ENCODE assay signal across 9 cellular contexts in the genomic region with DNA sequence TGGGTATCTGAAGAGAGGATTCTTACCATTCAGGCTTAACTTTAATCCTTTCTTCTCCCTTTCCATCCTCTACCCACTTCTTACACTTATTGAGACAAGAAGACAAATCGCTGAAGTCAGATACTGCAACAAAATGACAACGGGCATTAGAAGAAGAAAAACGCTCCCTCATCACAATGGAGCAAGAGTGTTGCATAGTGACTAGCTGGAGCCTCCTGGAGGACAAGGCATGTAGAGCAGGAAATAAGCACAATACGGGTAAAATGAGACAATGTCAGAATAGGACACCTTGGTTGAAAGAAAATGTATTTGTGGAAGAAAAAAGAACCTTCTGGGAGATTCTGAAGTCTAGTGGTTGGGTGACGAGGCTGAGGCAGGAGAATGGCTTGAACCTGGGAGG.
DNase-seq lines count a peak whose midpoint lies in the region; ATAC-seq and TF ChIP-seq lines count a peak whose summit lies in the region.
"Had no signal": no experiment of that assay in that cellular context is flagged by ENCODE, and none has a peak within 500 bp of the region (broad histone marks: within the 10 kb centered on the region; RNA-seq: fewer than 3 reads in every experiment).

No MANE protein-coding gene starts in this region.

- no peaks in the 10 kb centered on the region for H3K79me1 ChIP-seq in trophoblast cell (ENCODE audit: low read length)

- H3K36me3 ChIP-seq in trophoblast cell (ENCODE audit: control insufficient read depth in 1 of 2, insufficient read depth in 2 of 2, low read length in 2 of 2): no peaks in the 10 kb centered on the region
- no peaks in the 10 kb centered on the region for H3K36me3 ChIP-seq in tibial artery

- DNase-seq in NCI-H146 (lab: John Stamatoyannopoulos, UW) (peak; percentile 50), choroid plexus epithelial cell (ENCODE audit: low read depth) (no peak), trophoblast cell (peak; percentile 27 to 74), tibial artery (no peak)
- no peak for DNase-seq in stimulated activated CD4-positive, alpha-beta T cell treated with anti-CD3 and anti-CD28 coated beads, Interleukin-4, amount 100 ng/mL, for 4 hours
- DNase-seq: stimulated activated CD4-positive, alpha-beta T cell treated with anti-CD3 and anti-CD28 coated beads, Interleukin-1b, Interleukin-23, amount 100 ng/mL, for 48 hours; T-helper 1 cell had no signal

- WGBS in trophoblast cell (ENCODE audit: extremely low coverage, insufficient coverage, insufficient read length): no CpG with 5 or more reads among the region's 5 CpGs

- H4K8ac ChIP-seq in trophoblast cell (ENCODE audit: low read depth, low read length): no peak overlapping the region

- no peak overlapping the region for H3K4ac ChIP-seq in trophoblast cell (ENCODE audit: low read depth, low read length)

- H3K4me3 ChIP-seq in choroid plexus epithelial cell (ENCODE audit: low read depth, low read length) (no peak overlapping the region), trophoblast cell (ENCODE audit: low read depth, low read length) (no peak overlapping the region), tibial artery (no peak overlapping the region)

- H3K18ac ChIP-seq in trophoblast cell (ENCODE audit: low read length): no peak overlapping the region

- no peak overlapping the region for H2BK120ac ChIP-seq in trophoblast cell (ENCODE audit: insufficient read depth, low read length, poor library complexity)

- H3K23ac ChIP-seq in trophoblast cell (ENCODE audit: low read length): no peak overlapping the region

- H2BK5ac ChIP-seq in trophoblast cell (ENCODE audit: low read depth, low read length, poor library complexity): no peak overlapping the region

- no peak overlapping the region for H2BK12ac ChIP-seq in trophoblast cell (ENCODE audit: low read length)

- H2AK5ac ChIP-seq in trophoblast cell (ENCODE audit: low read length): no peak overlapping the region

- H3K4me2 ChIP-seq in trophoblast cell (ENCODE audit: low read length): no peak overlapping the region

- H3K27ac ChIP-seq in trophoblast cell (ENCODE audit: low read depth, low read length) (no peak overlapping the region), tibial artery (no peak overlapping the region)

- H3K14ac ChIP-seq in trophoblast cell (ENCODE audit: low read length): no peak overlapping the region

- no peaks in the 10 kb centered on the region for H3K27me3 ChIP-seq in trophoblast cell (ENCODE audit: insufficient read depth, low read length)
- H3K27me3 ChIP-seq in tibial artery: no peaks in the 10 kb centered on the region

- intact Hi-C loops in tibial artery (cut with DNase I; ENCODE audit: low total_unique reads): no loop called here

- no peak overlapping the region for H4K91ac ChIP-seq in trophoblast cell (ENCODE audit: low read depth, low read length)

- H2AFZ ChIP-seq in trophoblast cell (ENCODE audit: insufficient read depth, low read length, poor library complexity): no peak overlapping the region

- no peak overlapping the region for H3K9ac ChIP-seq in trophoblast cell (ENCODE audit: low read length)

- H4K12ac ChIP-seq in trophoblast cell (ENCODE audit: low read depth, low read length): no peak overlapping the region

- H3K4me1 ChIP-seq in trophoblast cell (ENCODE audit: control insufficient read depth in 1 of 2, insufficient read depth in 2 of 2, low read length in 2 of 2) (no peaks in the 10 kb centered on the region), tibial artery (no peaks in the 10 kb centered on the region)

- peak; percentile 6 for TF ChIP-seq CTCF in choroid plexus epithelial cell (conservative IDR thresholded peaks at IDR 0.05; ENCODE audit: low read depth, low read length)
- no peak for TF ChIP-seq CTCF in tibial artery (IDR thresholded peaks at IDR 0.05)

- ATAC-seq in GM19397 (IDR thresholded peaks at IDR 0.05; ENCODE audit: unreplicated experiment) (peak; percentile 55), HG03521 (IDR thresholded peaks at IDR 0.05; ENCODE audit: unreplicated experiment) (no peak)

- no peaks in the 10 kb centered on the region for H3K9me3 ChIP-seq in trophoblast cell (ENCODE audit: insufficient read depth, low read depth, low read length)
- no peaks in the 10 kb centered on the region for H3K9me3 ChIP-seq in tibial artery

- H3K79me2 ChIP-seq in trophoblast cell (ENCODE audit: control insufficient read depth, insufficient read depth, low read length, poor library complexity): no peaks in the 10 kb centered on the region

Comparison
In these comparisons a context has a peak if more than half of its experiments do, and no peak if none do; other contexts are left out.
1. DNase-seq: peak in NCI-H146 (single experiment) and trophoblast cell (2 of 2); none in choroid plexus epithelial cell (single experiment), stimulated activated CD4-positive, alpha-beta T cell treated with anti-CD3 and anti-CD28 coated beads, Interleukin-4, amount 100 ng/mL, for 4 hours (0 of 2) and tibial artery (0 of 2).